8 cellular contexts compared by ENCODE assay signal in genomic region chr1:185046639-185047038, GRCh38. TPM values are rescaled to one million over a fixed set of nuclear protein-coding genes. Genes with fewer than 3 reads are reported as not detected.
DNase-seq lines count a peak whose midpoint lies in the region; ATAC-seq and TF ChIP-seq lines count a peak whose summit lies in the region.

No MANE protein-coding gene starts in this region.

- H3K4me3 ChIP-seq in GM12864 (ENCODE audit: low read depth, low read length) (peak overlapping the region; percentile 88), SJCRH30 (peak overlapping the region; percentile 80), prostate gland (peak overlapping the region; percentile 59 to 84)

- no peaks in the 10 kb centered on the region for H3K36me3 ChIP-seq in SJCRH30
- no peaks in the 10 kb centered on the region for H3K36me3 ChIP-seq in prostate gland

- H3K27ac ChIP-seq in SJCRH30 (no peak overlapping the region), prostate gland (no peak overlapping the region)

- H3K27me3 ChIP-seq in SJCRH30 (no peaks in the 10 kb centered on the region), prostate gland (replicated peaks; ENCODE audit: insufficient read depth) (no peaks in the 10 kb centered on the region)

- DNase-seq in GM12864 (ENCODE audit: low read depth) (no peak), SJCRH30 (no peak), fibroblast of peridontal ligament (ENCODE audit: extremely low read depth) (peak; percentile 6), prostate gland (ENCODE audit: low spot score) (no peak), NCI-H146 (lab: John Stamatoyannopoulos, UW) (no peak)

- ATAC-seq in HG03460 (IDR thresholded peaks at IDR 0.05; ENCODE audit: unreplicated experiment) (no peak), HG03565 (IDR thresholded peaks at IDR 0.05; ENCODE audit: unreplicated experiment) (no peak), GM21825 (IDR thresholded peaks at IDR 0.05; ENCODE audit: unreplicated experiment) (no peak)

- TF ChIP-seq POLR2A in prostate gland (IDR thresholded peaks at IDR 0.05): no peak

- H3K9me3 ChIP-seq in SJCRH30 (replicated peaks) (no peaks in the 10 kb centered on the region), prostate gland (no peaks in the 10 kb centered on the region)

- intact Hi-C loops in prostate gland (cut with DNase I): loop anchor here (5.0 kb wide), 1 partner anchor 111 kb away; the partner anchor contains the start of genes SWT1 and TRMT1L

- 4% methylated on average over 6 of the region's 6 CpGs for WGBS in prostate gland

- TF ChIP-seq CTCF in GM12864 (IDR thresholded peaks at IDR 0.05; ENCODE audit: low read depth, low read length, missing control alignments): no peak
- TF ChIP-seq CTCF in prostate gland (IDR thresholded peaks at IDR 0.05): no peak

- H3K4me1 ChIP-seq in SJCRH30: peaks cover 5% of the 10 kb centered on the region
- no peaks in the 10 kb centered on the region for H3K4me1 ChIP-seq in prostate gland (replicated peaks)

RNA-seq across cellular contexts. Expression of gene RNF2, which starts 1.3 kb away (rescaled TPM):
- 30.0 TPM in 2 replicates for total RNA-seq in SJCRH30 (2014; rRNA removed; shearing (Covaris generic))
- total RNA-seq in prostate gland: 10 to 100 TPM; 16.9 to 33.1 TPM
